17 cellular contexts compared by ENCODE assay signal in the genomic region with DNA sequence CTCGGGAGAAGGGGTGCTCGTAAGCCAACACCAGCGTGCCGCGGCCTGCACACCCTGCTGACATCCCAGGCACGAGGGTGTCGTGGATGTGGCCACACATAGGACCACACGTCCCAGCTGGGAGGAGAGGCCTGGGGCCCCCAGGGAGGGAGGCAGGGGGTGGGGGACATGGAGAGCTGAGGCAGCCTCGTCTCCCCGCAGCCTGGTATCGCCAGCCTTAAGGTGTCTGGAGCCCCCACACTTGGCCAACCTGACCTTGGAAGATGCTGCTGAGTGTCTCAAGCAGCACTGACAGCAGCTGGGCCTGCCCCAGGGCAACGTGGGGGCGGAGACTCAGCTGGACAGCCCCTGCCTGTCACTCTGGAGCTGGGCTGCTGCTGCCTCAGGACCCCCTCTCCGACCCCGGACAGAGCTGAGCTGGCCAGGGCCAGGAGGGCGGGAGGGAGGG.
"Had no signal": no experiment of that assay in that cellular context is flagged by ENCODE, and none has a peak within 500 bp of the region (broad histone marks: within the 10 kb centered on the region; RNA-seq: fewer than 3 reads in every experiment).

No MANE protein-coding gene starts in this region.

- H3K9me3 Mint-ChIP-seq: endodermal cell; stimulated activated naive CD8-positive, alpha-beta T cell treated with anti-CD3 and anti-CD28 coated beads, Interleukin-15, Interleukin-2, amounts not matched to agents 100 ng/mL and 50 ng/mL, for 24 hours had no signal

- H3K27me3 ChIP-seq: foreskin keratinocyte, heart right ventricle, tibial artery, upper lobe of left lung, uterus had no signal

- H3K9me3 ChIP-seq: heart right ventricle, tibial artery, upper lobe of left lung, uterus had no signal

- FAIRE-seq: endothelial cell of umbilical vein, small intestine had no signal

- H3K4me3 Mint-ChIP-seq: endodermal cell; stimulated activated naive CD8-positive, alpha-beta T cell treated with anti-CD3 and anti-CD28 coated beads, Interleukin-15, Interleukin-2, amounts not matched to agents 100 ng/mL and 50 ng/mL, for 24 hours had no signal

- H3K27ac Mint-ChIP-seq: endodermal cell; stimulated activated naive CD8-positive, alpha-beta T cell treated with anti-CD3 and anti-CD28 coated beads, Interleukin-15, Interleukin-2, amounts not matched to agents 100 ng/mL and 50 ng/mL, for 24 hours had no signal

- H3K27ac ChIP-seq: foreskin keratinocyte, tibial artery, uterus had no signal

- H3K4me1 ChIP-seq: foreskin keratinocyte had no signal

- H3K36me3 ChIP-seq: uterus had no signal

- DNase-seq: effector CD4-positive, alpha-beta T cell; endodermal cell; foreskin keratinocyte; heart right ventricle; hypothalamus; islet precursor cell; mammary epithelial cell; small intestine; stimulated activated CD4-positive, alpha-beta T cell treated with anti-CD3 and anti-CD28 coated beads, Interleukin-12 subunit alpha, Interleukin-12 subunit beta, amount 100 ng/mL, for 4 hours; tibial artery; uterus had no signal

- H3K27me3 Mint-ChIP-seq: stimulated activated naive CD8-positive, alpha-beta T cell treated with anti-CD3 and anti-CD28 coated beads, Interleukin-15, Interleukin-2, amounts not matched to agents 100 ng/mL and 50 ng/mL, for 24 hours had no signal

- H3K4me3 ChIP-seq: coronary artery, heart right ventricle, tibial artery, upper lobe of left lung, uterus had no signal

- ATAC-seq: foreskin keratinocyte; heart right ventricle; left lobe of liver; naive thymus-derived CD8-positive, alpha-beta T cell had no signal
